ENCODE assay signal across 13 cellular contexts in the genomic region with DNA sequence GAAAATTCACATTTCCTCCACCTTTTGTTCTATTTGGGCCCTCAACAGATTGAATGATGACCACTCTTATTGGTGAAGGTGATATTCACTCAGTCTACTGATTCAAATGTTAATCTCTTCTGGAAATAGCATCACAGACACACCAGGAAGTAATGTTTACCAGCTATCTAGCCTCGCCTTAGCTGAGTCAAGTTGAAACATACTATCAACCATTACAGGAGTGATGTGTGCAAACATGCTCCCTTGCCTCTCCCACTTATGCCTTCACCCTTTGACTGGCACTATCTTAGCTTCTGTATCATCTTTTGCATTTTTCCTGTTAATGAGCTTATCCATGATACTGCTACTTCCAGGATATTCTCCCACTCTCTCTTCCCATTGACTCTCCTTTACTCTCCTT.
DNase-seq lines count a peak whose midpoint lies in the region; ATAC-seq and TF ChIP-seq lines count a peak whose summit lies in the region.
"Had no signal": no experiment of that assay in that cellular context is flagged by ENCODE, and none has a peak within 500 bp of the region (broad histone marks: within the 10 kb centered on the region; RNA-seq: fewer than 3 reads in every experiment).

No MANE protein-coding gene starts in this region.

- DNase-seq in CD4-positive, alpha-beta T cell, result no peak
- no peak for DNase-seq in activated CD4-positive, alpha-beta memory T cell treated with anti-CD3 and anti-CD28 coated beads, Interleukin-2, amount 10 ng/mL, durations not matched to agents 7 days and 5 days
- DNase-seq: heart left ventricle; NCI-H345; ovary; RPMI8226; stimulated activated naive CD4-positive, alpha-beta T cell treated with Interleukin-2 at 50 U/mL for 16 hours; T1000 had no signal

- POLR2A ChIA-PET in CD4-positive, alpha-beta T cell (lab: Charles Lee), result no interaction called here
- POLR2A ChIA-PET in activated CD4-positive, alpha-beta memory T cell treated with anti-CD3 and anti-CD28 coated beads, Interleukin-2, amount 10 ng/mL, durations not matched to agents 7 days and 5 days (lab: Charles Lee), result no interaction called here

- H3K27ac ChIP-seq in neutrophil, result peak overlapping the region; percentile 56
- H3K27ac ChIP-seq in gastroesophageal sphincter, result no peak overlapping the region
- no peak overlapping the region for H3K27ac ChIP-seq in CD4-positive, alpha-beta T cell (ENCODE audit: low read depth, low read length)
- H3K27ac ChIP-seq: heart left ventricle, ovary had no signal

- H3K4me3 ChIP-seq in neutrophil (ENCODE audit: low read depth in 1 of 2, low read length in 1 of 2) (no peak overlapping the region), gastroesophageal sphincter (no peak overlapping the region)
- H3K4me3 ChIP-seq: heart left ventricle, ovary had no signal

- no peak for TF ChIP-seq POLR2A in gastroesophageal sphincter (IDR thresholded peaks at IDR 0.05)

- CTCF ChIA-PET in CD4-positive, alpha-beta T cell (lab: Charles Lee), result no interaction called here
- CTCF ChIA-PET in activated CD4-positive, alpha-beta memory T cell treated with anti-CD3 and anti-CD28 coated beads, Interleukin-2, amount 10 ng/mL, durations not matched to agents 7 days and 5 days (lab: Charles Lee), result no interaction called here

- TF ChIP-seq EP300 in gastroesophageal sphincter (IDR thresholded peaks at IDR 0.05), result no peak

- TF ChIP-seq CTCF in neutrophil (IDR thresholded peaks at IDR 0.05), result no peak
- no peak for TF ChIP-seq CTCF in gastroesophageal sphincter (IDR thresholded peaks at IDR 0.05)
- no peak for TF ChIP-seq CTCF in CD4-positive, alpha-beta T cell (IDR thresholded peaks at IDR 0.05)

- H3K4me3 Mint-ChIP-seq in CD4-positive, alpha-beta T cell, result no peak overlapping the region
- H3K4me3 Mint-ChIP-seq in activated CD4-positive, alpha-beta memory T cell treated with anti-CD3 and anti-CD28 coated beads, Interleukin-2, amount 10 ng/mL, durations not matched to agents 7 days and 5 days, result no peak overlapping the region

- no peaks in the 10 kb centered on the region for H3K36me3 Mint-ChIP-seq in CD4-positive, alpha-beta T cell (ENCODE audit: low read depth)
- H3K36me3 Mint-ChIP-seq in activated CD4-positive, alpha-beta memory T cell treated with anti-CD3 and anti-CD28 coated beads, Interleukin-2, amount 10 ng/mL, durations not matched to agents 7 days and 5 days (ENCODE audit: low read depth), result no peaks in the 10 kb centered on the region

- 94 to 100% methylated on average over 1 of the region's 1 CpG for WGBS in gastroesophageal sphincter (ENCODE audit: low coverage in 1 of 2), 2 donors

- H3K4me1 ChIP-seq in neutrophil (ENCODE audit: control insufficient read depth in 1 of 2, insufficient read depth in 1 of 2, low read depth in 1 of 2, low read length in 1 of 2) (peaks cover 42 to 59% of the 10 kb centered on the region in 2 experiments), gastroesophageal sphincter (peaks cover 0 to 44% (median 2%) of the 10 kb centered on the region in 3 donors)

- H3K9me3 Mint-ChIP-seq in CD4-positive, alpha-beta T cell, result no peaks in the 10 kb centered on the region
- no peaks in the 10 kb centered on the region for H3K9me3 Mint-ChIP-seq in activated CD4-positive, alpha-beta memory T cell treated with anti-CD3 and anti-CD28 coated beads, Interleukin-2, amount 10 ng/mL, durations not matched to agents 7 days and 5 days

- intact Hi-C loops in CD4-positive, alpha-beta T cell (cut with DNase I, micrococcal nuclease), result no loop called here

- no peaks in the 10 kb centered on the region for H3K4me1 Mint-ChIP-seq in CD4-positive, alpha-beta T cell (ENCODE audit: low read depth)
- H3K4me1 Mint-ChIP-seq in activated CD4-positive, alpha-beta memory T cell treated with anti-CD3 and anti-CD28 coated beads, Interleukin-2, amount 10 ng/mL, durations not matched to agents 7 days and 5 days, result no peaks in the 10 kb centered on the region

- H3K27me3 ChIP-seq in neutrophil, result peaks cover 8% of the 10 kb centered on the region
- no peaks in the 10 kb centered on the region for H3K27me3 ChIP-seq in gastroesophageal sphincter
- H3K27me3 ChIP-seq in CD4-positive, alpha-beta T cell (ENCODE audit: control insufficient read depth, insufficient read depth, low read length), result no peaks in the 10 kb centered on the region
- H3K27me3 ChIP-seq: heart left ventricle, ovary had no signal

- H3K9me3 ChIP-seq in neutrophil, result no peaks in the 10 kb centered on the region
- no peaks in the 10 kb centered on the region for H3K9me3 ChIP-seq in gastroesophageal sphincter
- H3K9me3 ChIP-seq in CD4-positive, alpha-beta T cell (ENCODE audit: control insufficient read depth, low read length), result no peaks in the 10 kb centered on the region
- H3K9me3 ChIP-seq: heart left ventricle, ovary had no signal

- ATAC-seq in GM19043 (IDR thresholded peaks at IDR 0.05; ENCODE audit: low read depth, unreplicated experiment) (peak; percentile 64), HG02588 (IDR thresholded peaks at IDR 0.05; ENCODE audit: unreplicated experiment) (peak; percentile 90), HG03280 (IDR thresholded peaks at IDR 0.05; ENCODE audit: unreplicated experiment) (peak; percentile 42), gastroesophageal sphincter (no peak)
- no peak for ATAC-seq in CD4-positive, alpha-beta T cell (ENCODE audit: poor library complexity)
- ATAC-seq: heart left ventricle had no signal

- H3K36me3 ChIP-seq in neutrophil, result no peaks in the 10 kb centered on the region
- H3K36me3 ChIP-seq in gastroesophageal sphincter, result no peaks in the 10 kb centered on the region
- H3K36me3 ChIP-seq: heart left ventricle, ovary had no signal

- no peaks in the 10 kb centered on the region for H3K27me3 Mint-ChIP-seq in CD4-positive, alpha-beta T cell
- H3K27me3 Mint-ChIP-seq in activated CD4-positive, alpha-beta memory T cell treated with anti-CD3 and anti-CD28 coated beads, Interleukin-2, amount 10 ng/mL, durations not matched to agents 7 days and 5 days, result peaks cover 3% of the 10 kb centered on the region

- no peak overlapping the region for H3K27ac Mint-ChIP-seq in CD4-positive, alpha-beta T cell
- H3K27ac Mint-ChIP-seq in activated CD4-positive, alpha-beta memory T cell treated with anti-CD3 and anti-CD28 coated beads, Interleukin-2, amount 10 ng/mL, durations not matched to agents 7 days and 5 days, result no peak overlapping the region

Comparison
In these comparisons a context has a peak if more than half of its experiments do, and no peak if none do; other contexts are left out.
1. ATAC-seq: peak in GM19043 (single experiment), HG02588 (single experiment) and HG03280 (single experiment); none in gastroesophageal sphincter (single experiment) and CD4-positive, alpha-beta T cell (single experiment).